In genomic region chr1:182064611-182065010, GRCh38 we compare ENCODE assay signal across 4 cellular contexts. TPM values are rescaled to one million over a fixed set of nuclear protein-coding genes. Genes with fewer than 3 reads are reported as not detected.
"Had no signal": no experiment of that assay in that cellular context is flagged by ENCODE, and none has a peak within 500 bp of the region (broad histone marks: within the 10 kb centered on the region; RNA-seq: fewer than 3 reads in every experiment).

No MANE protein-coding gene starts in this region.

- DNase-seq: GDM1, GF-D8 had no signal

- H3K4me3 ChIP-seq: GM12878 had no signal

- ATAC-seq: GM12878 had no signal

RNA-seq across cellular contexts. Expression of gene ZNF648, which starts 3.1 kb away (rescaled TPM):
- total RNA-seq: G401, GM12878 had no signal
